Comparison of ENCODE assay signal across 32 cellular contexts in genomic region chr4:120481711-120482110, GRCh38.
"Had no signal": no experiment of that assay in that cellular context is flagged by ENCODE, and none has a peak within 500 bp of the region (broad histone marks: within the 10 kb centered on the region; RNA-seq: fewer than 3 reads in every experiment).

No MANE protein-coding gene starts in this region.

- H3K9me3 Mint-ChIP-seq: activated CD8-positive, alpha-beta T cell treated with anti-CD3 and anti-CD28 coated beads for 36 hours; activated naive CD8-positive, alpha-beta T cell treated with anti-CD3 and anti-CD28 coated beads for 36 hours; activated T-helper 17 cell treated with anti-CD3 and anti-CD28 coated beads, Interleukin-2, amount 50 U/mL, for 72 hours had no signal

- H3K4me1 ChIP-seq: body of pancreas, breast epithelium, Peyer's patch, SJSA1 had no signal

- H3K36me3 ChIP-seq: breast epithelium, Peyer's patch, SJSA1, WERI-Rb-1 had no signal

- H3K27ac ChIP-seq: body of pancreas, breast epithelium, Peyer's patch, SJSA1, WERI-Rb-1 had no signal

- H3K4me3 Mint-ChIP-seq: activated CD8-positive, alpha-beta T cell treated with anti-CD3 and anti-CD28 coated beads for 36 hours; activated naive CD8-positive, alpha-beta T cell treated with anti-CD3 and anti-CD28 coated beads for 36 hours; activated T-cell treated with anti-CD3 and anti-CD28 coated beads, Interleukin-2, amount 50 U/mL, for 72 hours; activated T-helper 17 cell treated with anti-CD3 and anti-CD28 coated beads, Interleukin-2, amount 50 U/mL, for 72 hours had no signal

- H3K27ac Mint-ChIP-seq: activated CD8-positive, alpha-beta T cell treated with anti-CD3 and anti-CD28 coated beads for 36 hours; activated naive CD8-positive, alpha-beta T cell treated with anti-CD3 and anti-CD28 coated beads for 36 hours; activated T-cell treated with anti-CD3 and anti-CD28 coated beads, Interleukin-2, amount 50 U/mL, for 72 hours; activated T-helper 17 cell treated with anti-CD3 and anti-CD28 coated beads, Interleukin-2, amount 50 U/mL, for 72 hours had no signal

- ATAC-seq: activated CD8-positive, alpha-beta T cell treated with anti-CD3 and anti-CD28 coated beads for 36 hours; activated T-cell treated with anti-CD3 and anti-CD28 coated beads, Interleukin-2, amount 50 U/mL, for 72 hours; activated T-helper 17 cell treated with anti-CD3 and anti-CD28 coated beads, Interleukin-2, amount 50 U/mL, for 72 hours; body of pancreas had no signal

- H3K4me3 ChIP-seq: body of pancreas, breast epithelium, Peyer's patch, SJSA1 had no signal

- H3K4me1 Mint-ChIP-seq: activated naive CD8-positive, alpha-beta T cell treated with anti-CD3 and anti-CD28 coated beads for 36 hours; activated T-helper 17 cell treated with anti-CD3 and anti-CD28 coated beads, Interleukin-2, amount 50 U/mL, for 72 hours had no signal

- DNase-seq: activated CD4-positive, alpha-beta T cell treated with anti-CD3 and anti-CD28 coated beads for 1 hour; activated CD4-positive, alpha-beta T cell treated with anti-CD3 and anti-CD28 coated beads for 48 hours; activated CD4-positive, alpha-beta T cell treated with anti-CD3 and anti-CD28 coated beads, Interleukin-2, amount 50 U/mL, for 4 hours; activated CD4-positive, CD25-positive, alpha-beta regulatory T cell; activated CD8-positive, alpha-beta T cell treated with anti-CD3 and anti-CD28 coated beads for 36 hours; activated effector memory CD4-positive, alpha-beta T cell treated with anti-CD3 and anti-CD28 coated beads, Interleukin-2, amount 50 U/mL, for 16 hours; activated naive CD4-positive, alpha-beta T cell; activated naive CD4-positive, alpha-beta T cell treated with anti-CD3 and anti-CD28 coated beads, Interleukin-2, amount 50 U/mL, for 16 hours; activated naive CD8-positive, alpha-beta T cell treated with anti-CD3 and anti-CD28 coated beads for 36 hours; activated T-cell treated with anti-CD3 and anti-CD28 coated beads, Interleukin-2, amount 50 U/mL, for 1 hour; activated T-cell treated with anti-CD3 and anti-CD28 coated beads, Interleukin-2, amount 50 U/mL, for 72 hours; amygdala; body of pancreas; Kasumi-1; KG1; MM.1S; MV-4-11; NCI-H1092; NCI-H1436 treated with DMSO at 0.1 percent for 48 hours; NCI-H1694 treated with DMSO at 0.1 percent for 48 hours; NCI-H2029; NCI-H345; NCI-H524 treated with DMSO at 0.1 percent for 48 hours; Peyer's patch; RPMI8226; SHP77 treated with DMSO at 0.1 percent for 48 hours; SW 1271; T1000; WERI-Rb-1 had no signal

- H3K27me3 Mint-ChIP-seq: activated naive CD8-positive, alpha-beta T cell treated with anti-CD3 and anti-CD28 coated beads for 36 hours; activated T-helper 17 cell treated with anti-CD3 and anti-CD28 coated beads, Interleukin-2, amount 50 U/mL, for 72 hours had no signal

- H3K9me3 ChIP-seq: body of pancreas, breast epithelium, Peyer's patch, SJSA1 had no signal

- H3K27me3 ChIP-seq: body of pancreas, breast epithelium, Peyer's patch, SJSA1 had no signal
